8 cellular contexts compared by ENCODE assay signal in genomic region chr7:131859162-131859821, GRCh38.
DNase-seq lines count a peak whose midpoint lies in the region; ATAC-seq and TF ChIP-seq lines count a peak whose summit lies in the region.

No MANE protein-coding gene starts in this region.

- no peaks in the 10 kb centered on the region for H4K20me1 ChIP-seq in neural cell (ENCODE audit: insufficient read depth)

- no peak overlapping the region for H2AFZ ChIP-seq in neural cell (ENCODE audit: low read depth, low read length)

- ATAC-seq in GM18511 (IDR thresholded peaks at IDR 0.05; ENCODE audit: unreplicated experiment): peak; percentile 96
- peak; percentile 88 for ATAC-seq in HG03066 (IDR thresholded peaks at IDR 0.05; ENCODE audit: low read depth, unreplicated experiment)

- H3K4me3 ChIP-seq in fibroblast of pulmonary artery (replicated peaks; ENCODE audit: low read depth, low read length): no peak overlapping the region
- H3K4me3 ChIP-seq in neural cell (ENCODE audit: low read length): no peak overlapping the region
- H3K4me3 ChIP-seq in tibial artery: no peak overlapping the region

- TF ChIP-seq EP300 in neural cell (conservative IDR thresholded peaks at IDR 0.05; ENCODE audit: poor library complexity, severe bottlenecking): no peak

- H3K27ac ChIP-seq in neural cell (ENCODE audit: low read length) (no peak overlapping the region), tibial artery (no peak overlapping the region)

- H3K9me3 ChIP-seq in neural cell (ENCODE audit: low read length): no peaks in the 10 kb centered on the region
- peaks cover 0 to 4% (median 0%) of the 10 kb centered on the region in 3 donors for H3K9me3 ChIP-seq in tibial artery

- intact Hi-C loops in tibial artery (cut with DNase I; ENCODE audit: low total_unique reads): no loop called here

- TF ChIP-seq RAD21 in neural cell (conservative IDR thresholded peaks at IDR 0.05): peak; percentile 65

- H3K9me2 ChIP-seq in neural cell (ENCODE audit: insufficient read depth, low read length): no peaks in the 10 kb centered on the region

- peaks cover 0 to 7% (median 0%) of the 10 kb centered on the region in 4 donors for H3K4me1 ChIP-seq in tibial artery

- H3K36me3 ChIP-seq in neural cell (ENCODE audit: insufficient read depth, low read length) (no peaks in the 10 kb centered on the region), tibial artery (no peaks in the 10 kb centered on the region)

- DNase-seq in AML-193 (lab: John Stamatoyannopoulos, UW) (peak; percentile 33 to 35), NCI-H748 (lab: John Stamatoyannopoulos, UW; ENCODE audit: unreplicated experiment) (peak; percentile 63), fibroblast of pulmonary artery (ENCODE audit: low read depth) (peak; percentile 78), tibial artery (peak; percentile 63 to 69)
- peak; percentile 28 for DNase-seq in activated CD8-positive, alpha-beta memory T cell treated with anti-CD3 and anti-CD28 coated beads, Interleukin-2, amount 50 U/mL, for 4 hours

- no peak overlapping the region for H3K9ac ChIP-seq in neural cell (ENCODE audit: low read length)

- H3K4me2 ChIP-seq in neural cell (ENCODE audit: low read length): no peak overlapping the region

- peaks cover 3% of the 10 kb centered on the region for H3F3A ChIP-seq in neural cell (ENCODE audit: insufficient read depth, low read length, poor library complexity, severe bottlenecking)

- TF ChIP-seq CTCF in fibroblast of pulmonary artery (IDR thresholded peaks at IDR 0.05; ENCODE audit: low read length, missing control alignments) (peak; percentile 99), neural cell (IDR thresholded peaks at IDR 0.05; ENCODE audit: poor library complexity, severe bottlenecking) (peak; percentile 67), tibial artery (IDR thresholded peaks at IDR 0.05) (peak; percentile 62 to 77)

- H3K79me2 ChIP-seq in neural cell (replicated peaks; ENCODE audit: insufficient read depth, low read length): no peaks in the 10 kb centered on the region

- no peaks in the 10 kb centered on the region for H3K27me3 ChIP-seq in neural cell (ENCODE audit: insufficient read depth, low read depth, low read length)
- no peaks in the 10 kb centered on the region for H3K27me3 ChIP-seq in tibial artery

TF ChIP-seq in neural cell, 6 proteins besides CTCF, POLR2A, EP300 and RAD21:
- TF ChIP-seq SMC3 (conservative IDR thresholded peaks at IDR 0.05; ENCODE audit: poor library complexity): peak; percentile 59
- no peak for TF ChIP-seq MXI1 (conservative IDR thresholded peaks at IDR 0.05; ENCODE audit: poor library complexity, severe bottlenecking)

Comparison
In these comparisons a context has a peak if more than half of its experiments do, and no peak if none do; other contexts are left out.
1. DNase-seq: peak in every context shown above with its lines; median percentile 78 in fibroblast of pulmonary artery; 66 in tibial artery; 63 in NCI-H748; 34 in AML-193; 28 in activated CD8-positive, alpha-beta memory T cell treated with anti-CD3 and anti-CD28 coated beads, Interleukin-2, amount 50 U/mL, for 4 hours.